9 cellular contexts compared by ENCODE assay signal in the genomic region with DNA sequence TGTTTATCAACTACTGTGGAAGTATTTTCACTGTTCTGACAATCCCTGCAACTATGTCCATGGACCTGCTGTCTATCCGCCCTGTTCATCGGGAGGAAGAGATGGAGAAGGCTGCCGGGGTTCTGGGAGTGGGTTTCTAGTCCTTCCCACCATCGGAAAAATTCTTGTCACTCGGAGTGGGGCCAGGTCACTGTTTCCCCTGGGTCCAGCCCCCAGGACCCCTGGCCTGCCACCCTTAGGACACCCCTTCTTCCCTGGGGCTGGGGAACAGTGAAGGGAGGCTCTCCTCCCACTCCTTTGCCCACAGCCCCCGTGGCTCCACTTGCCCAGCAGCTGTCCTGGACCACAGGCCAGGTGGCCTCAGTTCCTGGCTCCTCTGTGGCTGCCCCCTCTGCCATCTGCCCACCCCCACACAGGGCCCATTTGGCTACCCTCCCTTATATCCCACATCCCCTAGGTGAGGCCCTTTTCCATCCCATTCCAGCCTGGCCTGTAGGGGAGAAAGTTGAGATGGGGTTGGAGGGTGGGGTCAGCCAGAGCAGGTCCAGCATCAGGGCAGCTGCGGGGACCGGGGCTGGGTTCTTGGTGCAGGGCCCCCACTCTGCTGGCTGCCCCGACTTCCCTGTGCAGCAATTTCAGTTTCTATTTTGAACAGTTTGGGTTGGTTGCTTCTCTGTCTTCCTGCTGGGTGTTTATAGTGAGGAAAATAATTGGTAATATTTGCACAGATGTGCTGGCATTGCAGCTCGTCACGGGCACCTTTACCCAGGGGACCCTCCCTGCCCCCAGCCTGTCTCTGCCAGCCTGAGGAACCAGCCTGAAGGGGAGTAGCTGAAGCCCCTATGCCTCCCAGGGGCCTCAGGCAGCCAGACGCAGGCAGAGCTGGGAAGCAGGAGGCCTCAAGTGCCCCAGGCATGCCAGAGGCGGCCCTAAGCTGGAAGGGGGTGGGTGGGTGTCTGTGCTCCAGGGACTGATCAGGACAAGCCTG. TPM values are rescaled to one million over a fixed set of nuclear protein-coding genes. Genes with fewer than 3 reads are reported as not detected.
DNase-seq lines count a peak whose midpoint lies in the region; ATAC-seq and TF ChIP-seq lines count a peak whose summit lies in the region.
"Had no signal": no experiment of that assay in that cellular context is flagged by ENCODE, and none has a peak within 500 bp of the region (broad histone marks: within the 10 kb centered on the region; RNA-seq: fewer than 3 reads in every experiment).

No MANE protein-coding gene starts in this region.

- no peak overlapping the region for H3K27ac Mint-ChIP-seq in activated naive CD4-positive, alpha-beta T cell treated with anti-CD3 and anti-CD28 coated beads, Interleukin-2, amount 50 U/mL, for 24 hours
- H3K27ac Mint-ChIP-seq in activated naive CD4-positive, alpha-beta T cell treated with anti-CD3 and anti-CD28 coated beads for 36 hours: no peak overlapping the region
- H3K27ac Mint-ChIP-seq in central memory CD8-positive, alpha-beta T cell (ENCODE audit: low read depth): peak overlapping the region; percentile 85
- H3K27ac Mint-ChIP-seq in stimulated activated effector memory CD8-positive, alpha-beta T cell treated with anti-CD3 and anti-CD28 coated beads, Interleukin-12 subunit alpha, Interleukin-12 subunit beta, amount 100 ng/mL, for 72 hours: peak overlapping the region; percentile 94

- H3K36me3 Mint-ChIP-seq in activated naive CD4-positive, alpha-beta T cell treated with anti-CD3 and anti-CD28 coated beads, Interleukin-2, amount 50 U/mL, for 24 hours: no peaks in the 10 kb centered on the region
- no peaks in the 10 kb centered on the region for H3K36me3 Mint-ChIP-seq in activated naive CD4-positive, alpha-beta T cell treated with anti-CD3 and anti-CD28 coated beads for 36 hours (ENCODE audit: low read depth)
- peaks cover 2% of the 10 kb centered on the region for H3K36me3 Mint-ChIP-seq in central memory CD8-positive, alpha-beta T cell (ENCODE audit: insufficient read depth)
- no peaks in the 10 kb centered on the region for H3K36me3 Mint-ChIP-seq in stimulated activated effector memory CD8-positive, alpha-beta T cell treated with anti-CD3 and anti-CD28 coated beads, Interleukin-12 subunit alpha, Interleukin-12 subunit beta, amount 100 ng/mL, for 72 hours

- H3K4me3 Mint-ChIP-seq in activated naive CD4-positive, alpha-beta T cell treated with anti-CD3 and anti-CD28 coated beads, Interleukin-2, amount 50 U/mL, for 24 hours: peak overlapping the region; percentile 27
- no peak overlapping the region for H3K4me3 Mint-ChIP-seq in activated naive CD4-positive, alpha-beta T cell treated with anti-CD3 and anti-CD28 coated beads for 36 hours
- peak overlapping the region; percentile 61 for H3K4me3 Mint-ChIP-seq in central memory CD8-positive, alpha-beta T cell
- peak overlapping the region; percentile 63 for H3K4me3 Mint-ChIP-seq in stimulated activated effector memory CD8-positive, alpha-beta T cell treated with anti-CD3 and anti-CD28 coated beads, Interleukin-12 subunit alpha, Interleukin-12 subunit beta, amount 100 ng/mL, for 72 hours

- CTCF ChIA-PET in activated naive CD4-positive, alpha-beta T cell treated with anti-CD3 and anti-CD28 coated beads for 36 hours (lab: Charles Lee): interaction anchor here (1.1 kb wide), 1 partner anchor 89 kb away, joined by 3 read pairs; no protein-coding TSS in a partner anchor

- no peak for ATAC-seq in central memory CD8-positive, alpha-beta T cell (replicated peaks; ENCODE audit: extremely low read depth, poor library complexity, severe bottlenecking)
- ATAC-seq in stimulated activated effector memory CD8-positive, alpha-beta T cell treated with anti-CD3 and anti-CD28 coated beads, Interleukin-12 subunit alpha, Interleukin-12 subunit beta, amount 100 ng/mL, for 72 hours: no peak
- no peak for ATAC-seq in gastrocnemius medialis
- no peak for ATAC-seq in HG02970 (IDR thresholded peaks at IDR 0.05; ENCODE audit: low FRiP score, unreplicated experiment)

- DNase-seq in activated naive CD4-positive, alpha-beta T cell treated with anti-CD3 and anti-CD28 coated beads for 36 hours: no peak
- peak; percentile 78 for DNase-seq in NCI-H1694 (lab: John Stamatoyannopoulos, UW)
- DNase-seq in central memory CD8-positive, alpha-beta T cell (ENCODE audit: low spot score in 2 of 2): no peak
- DNase-seq in stimulated activated effector memory CD8-positive, alpha-beta T cell treated with anti-CD3 and anti-CD28 coated beads, Interleukin-12 subunit alpha, Interleukin-12 subunit beta, amount 100 ng/mL, for 72 hours (ENCODE audit: low spot score in 2 of 2): no peak
- no peak for DNase-seq in gastrocnemius medialis
- DNase-seq in vagina (ENCODE audit: extremely low spot score in 2 of 2): no peak

- H3K9me3 ChIP-seq in gastrocnemius medialis (no peaks in the 10 kb centered on the region), vagina (no peaks in the 10 kb centered on the region)

- peaks cover 9 to 12% of the 10 kb centered on the region in 2 donors for H3K4me1 ChIP-seq in gastrocnemius medialis
- peaks cover 13% of the 10 kb centered on the region for H3K4me1 ChIP-seq in vagina

- H3K4me1 Mint-ChIP-seq in activated naive CD4-positive, alpha-beta T cell treated with anti-CD3 and anti-CD28 coated beads, Interleukin-2, amount 50 U/mL, for 24 hours: peaks cover 23% of the 10 kb centered on the region
- peaks cover 16% of the 10 kb centered on the region for H3K4me1 Mint-ChIP-seq in activated naive CD4-positive, alpha-beta T cell treated with anti-CD3 and anti-CD28 coated beads for 36 hours (ENCODE audit: low read depth)
- H3K4me1 Mint-ChIP-seq in central memory CD8-positive, alpha-beta T cell: peaks cover 25% of the 10 kb centered on the region
- peaks cover 21% of the 10 kb centered on the region for H3K4me1 Mint-ChIP-seq in stimulated activated effector memory CD8-positive, alpha-beta T cell treated with anti-CD3 and anti-CD28 coated beads, Interleukin-12 subunit alpha, Interleukin-12 subunit beta, amount 100 ng/mL, for 72 hours

- no peaks in the 10 kb centered on the region for H3K27me3 Mint-ChIP-seq in activated naive CD4-positive, alpha-beta T cell treated with anti-CD3 and anti-CD28 coated beads, Interleukin-2, amount 50 U/mL, for 24 hours
- H3K27me3 Mint-ChIP-seq in activated naive CD4-positive, alpha-beta T cell treated with anti-CD3 and anti-CD28 coated beads for 36 hours (ENCODE audit: low read depth): no peaks in the 10 kb centered on the region
- no peaks in the 10 kb centered on the region for H3K27me3 Mint-ChIP-seq in central memory CD8-positive, alpha-beta T cell

- in situ Hi-C loops in gastrocnemius medialis (cut with MboI; ENCODE audit: low sequenced_read_pairs in 4 of 4): no loop called here

- no peaks in the 10 kb centered on the region for H3K9me3 Mint-ChIP-seq in activated naive CD4-positive, alpha-beta T cell treated with anti-CD3 and anti-CD28 coated beads, Interleukin-2, amount 50 U/mL, for 24 hours
- no peaks in the 10 kb centered on the region for H3K9me3 Mint-ChIP-seq in activated naive CD4-positive, alpha-beta T cell treated with anti-CD3 and anti-CD28 coated beads for 36 hours
- H3K9me3 Mint-ChIP-seq in central memory CD8-positive, alpha-beta T cell: no peaks in the 10 kb centered on the region
- no peaks in the 10 kb centered on the region for H3K9me3 Mint-ChIP-seq in stimulated activated effector memory CD8-positive, alpha-beta T cell treated with anti-CD3 and anti-CD28 coated beads, Interleukin-12 subunit alpha, Interleukin-12 subunit beta, amount 100 ng/mL, for 72 hours

- H3K27ac ChIP-seq in gastrocnemius medialis (no peak overlapping the region), vagina (no peak overlapping the region)
- H3K27ac ChIP-seq: RWPE1 had no signal

- H3K4me3 ChIP-seq in gastrocnemius medialis: no peak overlapping the region
- no peak overlapping the region for H3K4me3 ChIP-seq in vagina

- TF ChIP-seq CTCF in gastrocnemius medialis (IDR thresholded peaks at IDR 0.05 in 4 of 5, conservative IDR thresholded peaks at IDR 0.05 in 1 of 5) (no peak), vagina (IDR thresholded peaks at IDR 0.05) (no peak)

- H3K36me3 ChIP-seq in gastrocnemius medialis: no peaks in the 10 kb centered on the region
- H3K36me3 ChIP-seq in vagina: no peaks in the 10 kb centered on the region

- H3K27me3 ChIP-seq in gastrocnemius medialis: no peaks in the 10 kb centered on the region
- H3K27me3 ChIP-seq in vagina: no peaks in the 10 kb centered on the region

- TF ChIP-seq POLR2A in gastrocnemius medialis (IDR thresholded peaks at IDR 0.05) (no peak), vagina (IDR thresholded peaks at IDR 0.05) (no peak)

- intact Hi-C loops in activated naive CD4-positive, alpha-beta T cell treated with anti-CD3 and anti-CD28 coated beads for 36 hours (cut with micrococcal nuclease): no loop called here
- intact Hi-C loops in gastrocnemius medialis (cut with DNase I; ENCODE audit: low total_unique reads): no loop called here
- intact Hi-C loops in vagina (cut with DNase I): no loop called here

RNA-seq across cellular contexts. Expression of gene SYNDIG1L, which starts 23.5 kb away (rescaled TPM):
- not detected for total RNA-seq in activated naive CD4-positive, alpha-beta T cell treated with anti-CD3 and anti-CD28 coated beads for 36 hours
- not detected for total RNA-seq in gastrocnemius medialis
- not detected for total RNA-seq in vagina

RNA-seq across cellular contexts. Expression of gene VRTN, which starts 54.3 kb away (rescaled TPM):
- total RNA-seq in activated naive CD4-positive, alpha-beta T cell treated with anti-CD3 and anti-CD28 coated beads for 36 hours: not detected
- total RNA-seq in gastrocnemius medialis (not detected), vagina (not detected)

Comparison
In these comparisons a context has a peak if more than half of its experiments do, and no peak if none do; other contexts are left out.
1. H3K27ac Mint-ChIP-seq: peak in central memory CD8-positive, alpha-beta T cell (single experiment) and stimulated activated effector memory CD8-positive, alpha-beta T cell treated with anti-CD3 and anti-CD28 coated beads, Interleukin-12 subunit alpha, Interleukin-12 subunit beta, amount 100 ng/mL, for 72 hours (single experiment); none in activated naive CD4-positive, alpha-beta T cell treated with anti-CD3 and anti-CD28 coated beads, Interleukin-2, amount 50 U/mL, for 24 hours (single experiment) and activated naive CD4-positive, alpha-beta T cell treated with anti-CD3 and anti-CD28 coated beads for 36 hours (single experiment).